8 cellular contexts compared by ENCODE assay signal in the genomic region with DNA sequence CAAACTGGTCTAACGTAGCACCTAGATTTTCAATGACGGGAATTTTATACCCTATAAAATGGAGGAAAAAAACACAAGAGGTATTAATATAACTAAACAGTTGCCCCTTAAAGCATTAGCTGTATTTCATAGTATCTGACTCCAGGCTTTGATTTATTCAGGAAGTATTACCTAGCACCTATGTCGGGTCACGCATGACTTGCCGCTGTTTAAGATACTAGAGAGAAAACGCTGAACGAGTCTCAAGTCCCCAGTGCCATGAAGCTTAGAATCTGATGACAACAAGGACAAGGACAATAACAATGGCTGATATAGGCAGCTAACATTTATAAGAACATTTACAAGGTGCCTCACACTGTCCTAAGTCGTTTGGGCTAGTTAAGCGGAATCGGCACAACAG. TPM values are rescaled to one million over a fixed set of nuclear protein-coding genes. Genes with fewer than 3 reads are reported as not detected.
A peak's percentile ranks its signal among the peaks of the same experiment; 100 is the strongest.
DNase-seq lines count a peak whose midpoint lies in the region; ATAC-seq and TF ChIP-seq lines count a peak whose summit lies in the region.

No MANE protein-coding gene starts in this region.

- 79% methylated on average over 10 of the region's 10 CpGs for WGBS in SK-N-SH (ENCODE audit: low lambda C conversion rate)

- POLR2A ChIA-PET in SK-N-SH (lab: Yijun Ruan, JAX): interaction anchor here (0.9 kb wide), 1 partner anchor 360 kb away, joined by 3 read pairs; no protein-coding TSS in a partner anchor

- no peak overlapping the region; a peak in 1 of 4 replicates for H3K27ac ChIP-seq in SK-N-SH (ENCODE audit: low read depth in 2 of 2, low read length in 1 of 2)
- H3K27ac ChIP-seq in SJSA1: no peak overlapping the region
- no peak overlapping the region for H3K27ac ChIP-seq in fibroblast of lung (ENCODE audit: insufficient read depth, low read length)
- H3K27ac ChIP-seq in skin epidermis: peak overlapping the region in 2 of 21 experiments; percentile 28 to 92

- H3K79me2 ChIP-seq in SK-N-SH (ENCODE audit: insufficient read depth) (peaks cover 71% of the 10 kb centered on the region), fibroblast of lung (ENCODE audit: control insufficient read depth, insufficient read depth, low read length) (peaks cover 60% of the 10 kb centered on the region)

- no peak for ATAC-seq in SK-N-SH treated with all-trans-retinoic acid at 6 μM for 48 hours

- no peak overlapping the region for H3K9ac ChIP-seq in SK-N-SH
- H3K9ac ChIP-seq in fibroblast of lung (ENCODE audit: insufficient read depth, low read length): no peak overlapping the region

- H3K36me3 ChIP-seq in SK-N-SH (replicated peaks in 1 of 2; ENCODE audit: control insufficient read depth in 1 of 2, insufficient read depth in 2 of 2, low read length in 1 of 2): peaks cover 33 to 34% of the 10 kb centered on the region in 2 experiments
- peaks cover 46% of the 10 kb centered on the region for H3K36me3 ChIP-seq in SJSA1
- peaks cover 2% of the 10 kb centered on the region for H3K36me3 ChIP-seq in fibroblast of lung (ENCODE audit: control insufficient read depth, insufficient read depth, low read length)

- H3K4me2 ChIP-seq in SK-N-SH (peak overlapping the region; percentile 83), fibroblast of lung (ENCODE audit: extremely low read depth, insufficient read depth, low read length) (peak overlapping the region; percentile 95)

- no peaks in the 10 kb centered on the region for H3K9me3 ChIP-seq in SK-N-SH
- no peaks in the 10 kb centered on the region for H3K9me3 ChIP-seq in SJSA1 (replicated peaks)
- H3K9me3 ChIP-seq in fibroblast of lung (ENCODE audit: control insufficient read depth, insufficient read depth, low read depth, low read length): no peaks in the 10 kb centered on the region

- H3K4me1 ChIP-seq in SK-N-SH (ENCODE audit: control insufficient read depth in 1 of 2, insufficient read depth in 2 of 2, low read depth in 1 of 2, low read length in 1 of 2) (peaks cover 8 to 12% of the 10 kb centered on the region in 2 experiments; a peak in 2 of 4 replicates), SJSA1 (replicated peaks) (peaks cover 12% of the 10 kb centered on the region; the same call in 1 of the 2 replicates), fibroblast of lung (ENCODE audit: control insufficient read depth, extremely low read depth, insufficient read depth, low read length) (peaks cover 4% of the 10 kb centered on the region)

- H3K27me3 ChIP-seq in SK-N-SH (ENCODE audit: insufficient read depth): no peaks in the 10 kb centered on the region
- H3K27me3 ChIP-seq in SJSA1 (replicated peaks): no peaks in the 10 kb centered on the region
- H3K27me3 ChIP-seq in fibroblast of lung (ENCODE audit: control insufficient read depth, insufficient read depth, low read length): no peaks in the 10 kb centered on the region

- H3K9me2 ChIP-seq in SK-N-SH: no peaks in the 10 kb centered on the region

- DNase-seq in SK-N-SH (no peak), SJSA1 (ENCODE audit: low read depth in 1 of 2, low spot score in 2 of 2) (no peak), fibroblast of lung (ENCODE audit: low read depth in 2 of 2) (no peak), GF-D8 (lab: John Stamatoyannopoulos, UW) (no peak), NCI-H1436 (lab: John Stamatoyannopoulos, UW) (no peak), NCI-H748 (lab: John Stamatoyannopoulos, UW; ENCODE audit: unreplicated experiment) (no peak)

- TF ChIP-seq EP300 in SK-N-SH (IDR thresholded peaks at IDR 0.05; ENCODE audit: borderline replicate concordance in 1 of 2, low read depth in 1 of 2, low read length in 1 of 2): no peak

- no peak overlapping the region for H2AFZ ChIP-seq in SK-N-SH (ENCODE audit: low read depth)
- no peak overlapping the region for H2AFZ ChIP-seq in fibroblast of lung (ENCODE audit: low read length)

- H3K4me3 ChIP-seq in SK-N-SH (ENCODE audit: low read depth in 2 of 2, low read length in 1 of 2): peak overlapping the region; percentile 82 to 98
- H3K4me3 ChIP-seq in SJSA1: peak overlapping the region; percentile 88
- H3K4me3 ChIP-seq in fibroblast of lung (replicated peaks in 1 of 4; ENCODE audit: control extremely low read depth in 1 of 4, insufficient read depth in 1 of 4, low read depth in 3 of 4, low read length in 4 of 4): peak overlapping the region; percentile 63 to 96 (median 94)
- H3K4me3 ChIP-seq in skin epidermis: peak overlapping the region in 4 of 7 experiments; percentile 72 to 98 (median 88)

- H4K20me1 ChIP-seq in SK-N-SH (ENCODE audit: insufficient read depth) (peaks cover 33% of the 10 kb centered on the region), fibroblast of lung (ENCODE audit: control insufficient read depth, extremely low read depth, insufficient read depth, low read length) (no peaks in the 10 kb centered on the region)

- TF ChIP-seq CTCF in SK-N-SH (IDR thresholded peaks at IDR 0.05) (no peak), fibroblast of lung (conservative IDR thresholded peaks at IDR 0.05 in 1 of 2, IDR thresholded peaks at IDR 0.05 in 1 of 2; ENCODE audit: low read depth in 1 of 2, low read length in 2 of 2) (no peak)

- peaks cover 19% of the 10 kb centered on the region for H3F3A ChIP-seq in SK-N-SH (replicated peaks; ENCODE audit: insufficient read depth)

- TF ChIP-seq RAD21 in SK-N-SH (IDR thresholded peaks at IDR 0.05; ENCODE audit: low read length): no peak

- CTCF ChIA-PET in SK-N-SH (lab: Yijun Ruan, JAX): interaction anchor here (0.8 to 11.2 kb wide), 4 partner anchors 8 to 347 kb away, joined by 3 to 139 read pairs (median 5); no protein-coding TSS in a partner anchor

TF ChIP-seq in SK-N-SH, 30 proteins besides CTCF, POLR2A, EP300 and RAD21 (continues in another document):
- no peak for TF ChIP-seq SMC3 (IDR thresholded peaks at IDR 0.05; ENCODE audit: low read depth, low read length)
- TF ChIP-seq GABPA (IDR thresholded peaks at IDR 0.05; ENCODE audit: low read depth): no peak
- TF ChIP-seq FOXJ3 (CRISPR knock-in tag; IDR thresholded peaks at IDR 0.05): no peak
- no peak for TF ChIP-seq MXI1 (IDR thresholded peaks at IDR 0.05; ENCODE audit: low read depth, low read length)
- no peak for TF ChIP-seq EZH2phosphoT487 (IDR thresholded peaks at IDR 0.05; ENCODE audit: borderline replicate concordance, low read depth)
- TF ChIP-seq TCF12 (IDR thresholded peaks at IDR 0.05): no peak
- no peak for TF ChIP-seq POLR2AphosphoS5 (IDR thresholded peaks at IDR 0.05; ENCODE audit: low read depth, low read length)
- TF ChIP-seq, protein P1, sequence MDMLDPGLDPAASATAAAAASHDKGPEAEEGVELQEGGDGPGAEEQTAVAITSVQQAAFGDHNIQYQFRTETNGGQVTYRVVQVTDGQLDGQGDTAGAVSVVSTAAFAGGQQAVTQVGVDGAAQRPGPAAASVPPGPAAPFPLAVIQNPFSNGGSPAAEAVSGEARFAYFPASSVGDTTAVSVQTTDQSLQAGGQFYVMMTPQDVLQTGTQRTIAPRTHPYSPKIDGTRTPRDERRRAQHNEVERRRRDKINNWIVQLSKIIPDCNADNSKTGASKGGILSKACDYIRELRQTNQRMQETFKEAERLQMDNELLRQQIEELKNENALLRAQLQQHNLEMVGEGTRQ (IDR thresholded peaks at IDR 0.05; ENCODE audit: borderline replicate concordance, low read depth, low read length): no peak

TF ChIP-seq in SK-N-SH treated with all-trans-retinoic acid at 6 μM for 48 hours, 23 proteins besides CTCF, POLR2A, EP300 and RAD21 (continues in another document):
- no peak for TF ChIP-seq CSDC2 (CRISPR knock-in tag; IDR thresholded peaks at IDR 0.05)
- TF ChIP-seq, protein P2, sequence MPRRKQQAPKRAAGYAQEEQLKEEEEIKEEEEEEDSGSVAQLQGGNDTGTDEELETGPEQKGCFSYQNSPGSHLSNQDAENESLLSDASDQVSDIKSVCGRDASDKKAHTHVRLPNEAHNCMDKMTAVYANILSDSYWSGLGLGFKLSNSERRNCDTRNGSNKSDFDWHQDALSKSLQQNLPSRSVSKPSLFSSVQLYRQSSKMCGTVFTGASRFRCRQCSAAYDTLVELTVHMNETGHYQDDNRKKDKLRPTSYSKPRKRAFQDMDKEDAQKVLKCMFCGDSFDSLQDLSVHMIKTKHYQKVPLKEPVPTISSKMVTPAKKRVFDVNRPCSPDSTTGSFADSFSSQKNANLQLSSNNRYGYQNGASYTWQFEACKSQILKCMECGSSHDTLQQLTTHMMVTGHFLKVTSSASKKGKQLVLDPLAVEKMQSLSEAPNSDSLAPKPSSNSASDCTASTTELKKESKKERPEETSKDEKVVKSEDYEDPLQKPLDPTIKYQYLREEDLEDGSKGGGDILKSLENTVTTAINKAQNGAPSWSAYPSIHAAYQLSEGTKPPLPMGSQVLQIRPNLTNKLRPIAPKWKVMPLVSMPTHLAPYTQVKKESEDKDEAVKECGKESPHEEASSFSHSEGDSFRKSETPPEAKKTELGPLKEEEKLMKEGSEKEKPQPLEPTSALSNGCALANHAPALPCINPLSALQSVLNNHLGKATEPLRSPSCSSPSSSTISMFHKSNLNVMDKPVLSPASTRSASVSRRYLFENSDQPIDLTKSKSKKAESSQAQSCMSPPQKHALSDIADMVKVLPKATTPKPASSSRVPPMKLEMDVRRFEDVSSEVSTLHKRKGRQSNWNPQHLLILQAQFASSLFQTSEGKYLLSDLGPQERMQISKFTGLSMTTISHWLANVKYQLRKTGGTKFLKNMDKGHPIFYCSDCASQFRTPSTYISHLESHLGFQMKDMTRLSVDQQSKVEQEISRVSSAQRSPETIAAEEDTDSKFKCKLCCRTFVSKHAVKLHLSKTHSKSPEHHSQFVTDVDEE (CRISPR knock-in tag; IDR thresholded peaks at IDR 0.05): no peak

RNA-seq across cellular contexts. Expression of a gene that starts 1.9 kb away (rescaled TPM):
- 59.9 and 62.3 TPM in 2 replicates for polyA plus RNA-seq in SK-N-SH (2012; rRNA removed)
- polyA plus RNA-seq in SK-N-SH (2012; cell fraction: cytosol; rRNA removed): 68.2 and 86.6 TPM in 2 replicates
- polyA plus RNA-seq in SK-N-SH (2012; cell fraction: nucleus; rRNA removed): 58.2 and 99.5 TPM in 2 replicates
- total RNA-seq in SJSA1 (2014; rRNA removed; shearing (Covaris generic)): 37.9 and 76.3 TPM in 2 replicates
- total RNA-seq in fibroblast of lung: 7.7 and 12.9 TPM in 2 replicates
- 90.3 and 118 TPM in 2 replicates for polyA plus RNA-seq in fibroblast of lung
- polyA plus RNA-seq in fibroblast of lung (2012): 55.7 and 70.8 TPM in 2 replicates
- polyA minus RNA-seq in fibroblast of lung (ENCODE audit: low replicate concordance): 5.2 and 5.3 TPM in 2 replicates

RNA-seq across cellular contexts. Expression of a gene that starts 15.8 kb away (rescaled TPM):
- polyA plus RNA-seq in SK-N-SH (2012; rRNA removed) (101 and 124 TPM in 2 replicates), fibroblast of lung (105 and 130 TPM in 2 replicates)
- polyA plus RNA-seq in SK-N-SH (2012; cell fraction: cytosol; rRNA removed): 124 and 132 TPM in 2 replicates
- 48.8 and 75.5 TPM in 2 replicates for polyA plus RNA-seq in SK-N-SH (2012; cell fraction: nucleus; rRNA removed)
- 180 and 181 TPM in 2 replicates for total RNA-seq in SJSA1 (2014; rRNA removed; shearing (Covaris generic))
- total RNA-seq in fibroblast of lung: 59.8 and 66.2 TPM in 2 replicates
- polyA plus RNA-seq in fibroblast of lung (2012): 73.5 and 86.1 TPM in 2 replicates
- 14.9 and 19.2 TPM in 2 replicates for polyA minus RNA-seq in fibroblast of lung (ENCODE audit: low replicate concordance)

RNA-seq across cellular contexts. Expression of a gene that starts 41.3 kb away (rescaled TPM):
- polyA plus RNA-seq in SK-N-SH (2012; rRNA removed) (15.7 and 17.4 TPM in 2 replicates), fibroblast of lung (52.1 and 57.0 TPM in 2 replicates)
- polyA plus RNA-seq in SK-N-SH (2012; cell fraction: cytosol; rRNA removed): 21.1 and 21.5 TPM in 2 replicates
- 6.0 and 10.5 TPM in 2 replicates for polyA plus RNA-seq in SK-N-SH (2012; cell fraction: nucleus; rRNA removed)
- total RNA-seq in SJSA1 (2014; rRNA removed; shearing (Covaris generic)): 47.9 and 62.8 TPM in 2 replicates
- total RNA-seq in fibroblast of lung: 26.7 and 28.6 TPM in 2 replicates
- polyA plus RNA-seq in fibroblast of lung (2012): 33.9 and 40.6 TPM in 2 replicates
- polyA minus RNA-seq in fibroblast of lung (ENCODE audit: low replicate concordance): 31.2 and 42.2 TPM in 2 replicates
